19 cellular contexts compared by ENCODE assay signal in genomic region chr14:100224229-100224628, GRCh38. TPM values are rescaled to one million over a fixed set of nuclear protein-coding genes. Genes with fewer than 3 reads are reported as not detected.
DNase-seq lines count a peak whose midpoint lies in the region; ATAC-seq and TF ChIP-seq lines count a peak whose summit lies in the region.
"Had no signal": no experiment of that assay in that cellular context is flagged by ENCODE, and none has a peak within 500 bp of the region (broad histone marks: within the 10 kb centered on the region; RNA-seq: fewer than 3 reads in every experiment).

No MANE protein-coding gene starts in this region.

- H3K4me2 ChIP-seq in DND-41 (ENCODE audit: insufficient read depth, low read length), result no peak overlapping the region

- peaks cover 55% of the 10 kb centered on the region for H3K4me1 ChIP-seq in DND-41 (ENCODE audit: insufficient read depth, low read length)
- H3K4me1 ChIP-seq: SJCRH30 had no signal

- H3K9me3 Mint-ChIP-seq in activated CD8-positive, alpha-beta memory T cell treated with anti-CD3 and anti-CD28 coated beads, Interleukin-2, amount 10 ng/mL, durations not matched to agents 7 days and 5 days (ENCODE audit: low read depth), result no peaks in the 10 kb centered on the region
- H3K9me3 Mint-ChIP-seq in activated T-helper 1 cell treated with anti-CD3 and anti-CD28 coated beads, Interleukin-12 subunit alpha, Interleukin-12 subunit beta, Interleukin-2, Interleukin-4 antibody, amounts not matched to agents 30 ng/mL and 10 ng/mL and 1 ng/mL, durations not matched to agents 14 hours and 24 hours and 36 hours, result no peaks in the 10 kb centered on the region
- no peaks in the 10 kb centered on the region for H3K9me3 Mint-ChIP-seq in naive thymus-derived CD8-positive, alpha-beta T cell
- peaks cover 0 to 1% (median 0%) of the 10 kb centered on the region in 7 donors for H3K9me3 Mint-ChIP-seq in CD14-positive monocyte

- no peaks in the 10 kb centered on the region for H3K9me3 ChIP-seq in DND-41 (ENCODE audit: insufficient read depth, low read length, severe bottlenecking)
- H3K9me3 ChIP-seq: adrenal gland, gastrocnemius medialis, left ventricle myocardium inferior, SJCRH30 had no signal

- H3K36me3 Mint-ChIP-seq in activated CD8-positive, alpha-beta memory T cell treated with anti-CD3 and anti-CD28 coated beads, Interleukin-2, amount 10 ng/mL, durations not matched to agents 7 days and 5 days, result peaks cover 3% of the 10 kb centered on the region
- H3K36me3 Mint-ChIP-seq in activated T-helper 1 cell treated with anti-CD3 and anti-CD28 coated beads, Interleukin-12 subunit alpha, Interleukin-12 subunit beta, Interleukin-2, Interleukin-4 antibody, amounts not matched to agents 30 ng/mL and 10 ng/mL and 1 ng/mL, durations not matched to agents 14 hours and 24 hours and 36 hours (ENCODE audit: low read depth), result peaks cover 4% of the 10 kb centered on the region
- no peaks in the 10 kb centered on the region for H3K36me3 Mint-ChIP-seq in naive thymus-derived CD8-positive, alpha-beta T cell
- H3K36me3 Mint-ChIP-seq in CD14-positive monocyte, result peaks cover 0 to 6% of the 10 kb centered on the region in 2 donors

- TF ChIP-seq CTCF in DND-41 (IDR thresholded peaks at IDR 0.05; ENCODE audit: borderline replicate concordance, extremely low read depth, low read length, poor library complexity, severe bottlenecking), result no peak
- no peak for TF ChIP-seq CTCF in CD14-positive monocyte (IDR thresholded peaks at IDR 0.05)

- peaks cover 18% of the 10 kb centered on the region for H3K36me3 ChIP-seq in DND-41 (ENCODE audit: insufficient read depth, low read length)
- H3K36me3 ChIP-seq: adrenal gland, gastrocnemius medialis, left ventricle myocardium inferior had no signal

- ATAC-seq in activated CD8-positive, alpha-beta memory T cell treated with anti-CD3 and anti-CD28 coated beads, Interleukin-2, amount 10 ng/mL, durations not matched to agents 7 days and 5 days, result peak; percentile 13
- ATAC-seq in DND-41 (ENCODE audit: insufficient read depth, low read depth), result peak; percentile 3; the same call in 2 of the 3 replicates
- peak; percentile 19 to 21 for ATAC-seq in naive thymus-derived CD8-positive, alpha-beta T cell
- ATAC-seq: gastrocnemius medialis, sciatic nerve had no signal

- no peak overlapping the region for H3K27ac Mint-ChIP-seq in activated CD8-positive, alpha-beta memory T cell treated with anti-CD3 and anti-CD28 coated beads, Interleukin-2, amount 10 ng/mL, durations not matched to agents 7 days and 5 days
- H3K27ac Mint-ChIP-seq in activated T-helper 1 cell treated with anti-CD3 and anti-CD28 coated beads, Interleukin-12 subunit alpha, Interleukin-12 subunit beta, Interleukin-2, Interleukin-4 antibody, amounts not matched to agents 30 ng/mL and 10 ng/mL and 1 ng/mL, durations not matched to agents 14 hours and 24 hours and 36 hours, result peak overlapping the region; percentile 88
- H3K27ac Mint-ChIP-seq in naive thymus-derived CD8-positive, alpha-beta T cell, result peak overlapping the region in 1 of 10 donors; percentile 95
- H3K27ac Mint-ChIP-seq in CD14-positive monocyte, result peak overlapping the region in 1 of 7 donors; percentile 7

- H3K4me3 Mint-ChIP-seq in activated CD8-positive, alpha-beta memory T cell treated with anti-CD3 and anti-CD28 coated beads, Interleukin-2, amount 10 ng/mL, durations not matched to agents 7 days and 5 days, result no peak overlapping the region
- H3K4me3 Mint-ChIP-seq in activated T-helper 1 cell treated with anti-CD3 and anti-CD28 coated beads, Interleukin-12 subunit alpha, Interleukin-12 subunit beta, Interleukin-2, Interleukin-4 antibody, amounts not matched to agents 30 ng/mL and 10 ng/mL and 1 ng/mL, durations not matched to agents 14 hours and 24 hours and 36 hours, result no peak overlapping the region
- H3K4me3 Mint-ChIP-seq in naive thymus-derived CD8-positive, alpha-beta T cell, result no peak overlapping the region
- no peak overlapping the region for H3K4me3 Mint-ChIP-seq in CD14-positive monocyte

- intact Hi-C loops in activated T-helper 1 cell treated with anti-CD3 and anti-CD28 coated beads, Interleukin-12 subunit alpha, Interleukin-12 subunit beta, Interleukin-2, Interleukin-4 antibody, amounts not matched to agents 30 ng/mL and 10 ng/mL and 1 ng/mL, durations not matched to agents 14 hours and 24 hours and 36 hours (cut with micrococcal nuclease), result loop anchor here (1.0 kb wide), 1 partner anchor 10 kb away; no protein-coding TSS in a partner anchor
- intact Hi-C loops in CD14-positive monocyte (cut with micrococcal nuclease), result no loop called here

- no peak overlapping the region for H2AFZ ChIP-seq in DND-41 (ENCODE audit: low read depth, low read length)

- POLR2A ChIA-PET in naive thymus-derived CD8-positive, alpha-beta T cell (lab: Charles Lee), result interaction anchor here (0.6 to 10.8 kb wide), 13 partner anchors 11 to 988 kb away, joined by 3 to 265 read pairs (median 4); partner anchors contain the start of genes CCDC85C, EVL and YY1

- DNase-seq in activated CD8-positive, alpha-beta memory T cell treated with anti-CD3 and anti-CD28 coated beads, Interleukin-2, amount 10 ng/mL, durations not matched to agents 7 days and 5 days, result no peak
- DNase-seq in activated CD8-positive, alpha-beta memory T cell treated with anti-CD3 and anti-CD28 coated beads for 24 hours, result no peak
- DNase-seq in DND-41 (no peak), CD14-positive monocyte (ENCODE audit: low spot score) (no peak), NCI-H1092 (lab: John Stamatoyannopoulos, UW) (no peak), Ammon's horn (ENCODE audit: low spot score) (no peak)
- no peak for DNase-seq in activated T-helper 1 cell treated with anti-CD3 and anti-CD28 coated beads, Interleukin-12 subunit alpha, Interleukin-12 subunit beta, Interleukin-2, Interleukin-4 antibody, amounts not matched to agents 30 ng/mL and 10 ng/mL and 1 ng/mL, durations not matched to agents 14 hours and 24 hours and 36 hours (ENCODE audit: low spot score)
- peak in 2 of 10 donors; percentile 22 to 35 for DNase-seq in naive thymus-derived CD8-positive, alpha-beta T cell
- DNase-seq: activated CD4-positive, alpha-beta T cell treated with anti-CD3 and anti-CD28 coated beads for 48 hours; adrenal gland; COR-L47; gastrocnemius medialis; left ventricle myocardium inferior; NCI-H1436; NCI-H2171 treated with DMSO at 0.1 percent for 48 hours; SJCRH30; stimulated activated CD4-positive, alpha-beta T cell treated with anti-CD3 and anti-CD28 coated beads, Interleukin-1b, Interleukin-23, amount 100 ng/mL, for 48 hours; T1000 had no signal

- H3K79me2 ChIP-seq in DND-41 (ENCODE audit: insufficient read depth, low read length), result peaks cover 97% of the 10 kb centered on the region

- H3K27me3 Mint-ChIP-seq in activated CD8-positive, alpha-beta memory T cell treated with anti-CD3 and anti-CD28 coated beads, Interleukin-2, amount 10 ng/mL, durations not matched to agents 7 days and 5 days, result no peaks in the 10 kb centered on the region
- no peaks in the 10 kb centered on the region for H3K27me3 Mint-ChIP-seq in activated T-helper 1 cell treated with anti-CD3 and anti-CD28 coated beads, Interleukin-12 subunit alpha, Interleukin-12 subunit beta, Interleukin-2, Interleukin-4 antibody, amounts not matched to agents 30 ng/mL and 10 ng/mL and 1 ng/mL, durations not matched to agents 14 hours and 24 hours and 36 hours (ENCODE audit: insufficient read depth)
- no peaks in the 10 kb centered on the region for H3K27me3 Mint-ChIP-seq in naive thymus-derived CD8-positive, alpha-beta T cell
- peaks cover 0 to 2% (median 0%) of the 10 kb centered on the region in 3 donors for H3K27me3 Mint-ChIP-seq in CD14-positive monocyte (ENCODE audit: low read depth in 3 of 3)

- H3K4me3 ChIP-seq in DND-41 (ENCODE audit: low read depth in 1 of 2, low read length in 2 of 2), result no peak overlapping the region
- H3K4me3 ChIP-seq: adrenal gland, gastrocnemius medialis, left ventricle myocardium inferior, SJCRH30 had no signal

- no peaks in the 10 kb centered on the region for H3K27me3 ChIP-seq in DND-41 (ENCODE audit: insufficient read depth, low read length, poor library complexity)
- H3K27me3 ChIP-seq: adrenal gland, gastrocnemius medialis, SJCRH30 had no signal

- H3K9ac ChIP-seq in DND-41 (ENCODE audit: low read depth, low read length), result peak overlapping the region; percentile 16; the same call in 1 of the 2 replicates

- peaks cover 28% of the 10 kb centered on the region; the same call in 1 of the 2 replicates for H4K20me1 ChIP-seq in DND-41 (ENCODE audit: insufficient read depth, low read length)

- CTCF ChIA-PET in activated CD8-positive, alpha-beta memory T cell treated with anti-CD3 and anti-CD28 coated beads, Interleukin-2, amount 10 ng/mL, durations not matched to agents 7 days and 5 days (lab: Charles Lee), result interaction anchor here (0.8 to 6.9 kb wide), 13 partner anchors 9 to 185 kb away, joined by 3 to 53 read pairs (median 4); partner anchors contain the start of gene EVL

- H3K4me1 Mint-ChIP-seq in activated CD8-positive, alpha-beta memory T cell treated with anti-CD3 and anti-CD28 coated beads, Interleukin-2, amount 10 ng/mL, durations not matched to agents 7 days and 5 days, result peaks cover 34% of the 10 kb centered on the region
- peaks cover 6% of the 10 kb centered on the region for H3K4me1 Mint-ChIP-seq in activated T-helper 1 cell treated with anti-CD3 and anti-CD28 coated beads, Interleukin-12 subunit alpha, Interleukin-12 subunit beta, Interleukin-2, Interleukin-4 antibody, amounts not matched to agents 30 ng/mL and 10 ng/mL and 1 ng/mL, durations not matched to agents 14 hours and 24 hours and 36 hours (ENCODE audit: low read depth)
- peaks cover 14 to 23% (median 19%) of the 10 kb centered on the region in 4 donors for H3K4me1 Mint-ChIP-seq in naive thymus-derived CD8-positive, alpha-beta T cell
- peaks cover 5% of the 10 kb centered on the region for H3K4me1 Mint-ChIP-seq in CD14-positive monocyte

- peak overlapping the region; percentile 57 for H3K27ac ChIP-seq in DND-41 (ENCODE audit: low read length)
- H3K27ac ChIP-seq: adrenal gland, gastrocnemius medialis, left ventricle myocardium inferior, SJCRH30 had no signal

RNA-seq across cellular contexts. Expression of gene YY1, which starts 14.7 kb away (rescaled TPM):
- total RNA-seq in activated CD8-positive, alpha-beta memory T cell treated with anti-CD3 and anti-CD28 coated beads, Interleukin-2, amount 10 ng/mL, durations not matched to agents 7 days and 5 days, result 100 to 1,000 TPM in 1 of 2 experiments, 10 to 100 TPM in 1; 85.3 to 116 TPM
- 109 and 110 TPM in 2 replicates for total RNA-seq in activated T-helper 1 cell treated with anti-CD3 and anti-CD28 coated beads, Interleukin-12 subunit alpha, Interleukin-12 subunit beta, Interleukin-2, Interleukin-4 antibody, amounts not matched to agents 30 ng/mL and 10 ng/mL and 1 ng/mL, durations not matched to agents 14 hours and 24 hours and 36 hours
- 100 to 1,000 TPM in 1 of 2 experiments, 10 to 100 TPM in 1; 93.2 to 102 TPM for total RNA-seq in naive thymus-derived CD8-positive, alpha-beta T cell
- polyA plus RNA-seq in naive thymus-derived CD8-positive, alpha-beta T cell, result 10 to 100 TPM; 15.0 to 16.5 (median 16.2) TPM
- 10 to 100 TPM; 13.3 to 15.7 TPM for polyA plus RNA-seq in CD14-positive monocyte
